ENCODE assay signal across 8 cellular contexts in genomic region chrX:150983526-150984163, GRCh38. TPM values are rescaled to one million over a fixed set of nuclear protein-coding genes. Genes with fewer than 3 reads are reported as not detected.
DNase-seq lines count a peak whose midpoint lies in the region; ATAC-seq and TF ChIP-seq lines count a peak whose summit lies in the region.

No MANE protein-coding gene starts in this region.

- H3K4me1 ChIP-seq in hepatocyte (ENCODE audit: insufficient read depth) (no peaks in the 10 kb centered on the region), tibial artery (peaks cover 0 to 5% (median 0%) of the 10 kb centered on the region in 4 donors)

- DNase-seq in NCI-H2227 (lab: John Stamatoyannopoulos, UW; ENCODE audit: unreplicated experiment) = peak; percentile 22
- DNase-seq in NCI-H2227 treated with DMSO at 0.1 percent for 48 hours (lab: John Stamatoyannopoulos, UW) = no peak
- peak; percentile 13 for DNase-seq in RPMI8226
- DNase-seq in hepatocyte (ENCODE audit: low spot score) = peak; percentile 25
- no peak for DNase-seq in tibial artery
- DNase-seq in NOMO-1 (lab: John Stamatoyannopoulos, UW; ENCODE audit: unreplicated experiment in 2 of 2) = no peak
- no peak for DNase-seq in activated gamma-delta T cell treated with Interleukin-2 at 50 U/mL for 16 hours

- H4K20me1 ChIP-seq in hepatocyte (ENCODE audit: insufficient read depth, poor library complexity, severe bottlenecking) = no peaks in the 10 kb centered on the region

- H3K27ac ChIP-seq in hepatocyte (peak overlapping the region; percentile 97), tibial artery (no peak overlapping the region)

- H3K79me2 ChIP-seq in hepatocyte = peaks cover 15% of the 10 kb centered on the region

- H2AFZ ChIP-seq in hepatocyte = no peak overlapping the region

- intact Hi-C loops in tibial artery (cut with DNase I; ENCODE audit: low total_unique reads) = no loop called here

- no peaks in the 10 kb centered on the region for H3K9me2 ChIP-seq in hepatocyte (replicated peaks; ENCODE audit: insufficient read depth)

- H3K36me3 ChIP-seq in hepatocyte (replicated peaks; ENCODE audit: insufficient read depth, low read depth) = no peaks in the 10 kb centered on the region
- H3K36me3 ChIP-seq in tibial artery = no peaks in the 10 kb centered on the region

- H3K9me3 ChIP-seq in hepatocyte (ENCODE audit: low read depth) (no peaks in the 10 kb centered on the region), tibial artery (no peaks in the 10 kb centered on the region)

- ATAC-seq in HG02610 (IDR thresholded peaks at IDR 0.05; ENCODE audit: unreplicated experiment) = peak; percentile 10

- H3K4me2 ChIP-seq in hepatocyte = peak overlapping the region; percentile 78

- 16% methylated on average over 7 of the region's 95 CpGs for WGBS in hepatocyte (ENCODE audit: low lambda C conversion rate, missing lambda C conversion rate)

- H3K4me3 ChIP-seq in hepatocyte (peak overlapping the region; percentile 58), tibial artery (peak overlapping the region; percentile 52 to 62)

- TF ChIP-seq CTCF in hepatocyte (IDR thresholded peaks at IDR 0.05; ENCODE audit: poor library complexity) (no peak), tibial artery (IDR thresholded peaks at IDR 0.05) (no peak)

- H3K27me3 ChIP-seq in hepatocyte (no peaks in the 10 kb centered on the region), tibial artery (no peaks in the 10 kb centered on the region)

RNA-seq across cellular contexts. Expression of gene HMGB3, which starts 0.5 kb away (rescaled TPM):
- 22.2 TPM in 2 replicates for total RNA-seq in hepatocyte
- polyA plus RNA-seq in hepatocyte = 53.1 and 55.1 TPM in 2 replicates

Comparison
In these comparisons a context has a peak if more than half of its experiments do, and no peak if none do; other contexts are left out.
1. DNase-seq: peak in NCI-H2227 (single experiment), RPMI8226 (single experiment) and hepatocyte (single experiment); none in NCI-H2227 treated with DMSO at 0.1 percent for 48 hours (single experiment), tibial artery (0 of 2), NOMO-1 (0 of 2) and activated gamma-delta T cell treated with Interleukin-2 at 50 U/mL for 16 hours (single experiment).